ENCODE assay signal across 8 cellular contexts in the genomic region with DNA sequence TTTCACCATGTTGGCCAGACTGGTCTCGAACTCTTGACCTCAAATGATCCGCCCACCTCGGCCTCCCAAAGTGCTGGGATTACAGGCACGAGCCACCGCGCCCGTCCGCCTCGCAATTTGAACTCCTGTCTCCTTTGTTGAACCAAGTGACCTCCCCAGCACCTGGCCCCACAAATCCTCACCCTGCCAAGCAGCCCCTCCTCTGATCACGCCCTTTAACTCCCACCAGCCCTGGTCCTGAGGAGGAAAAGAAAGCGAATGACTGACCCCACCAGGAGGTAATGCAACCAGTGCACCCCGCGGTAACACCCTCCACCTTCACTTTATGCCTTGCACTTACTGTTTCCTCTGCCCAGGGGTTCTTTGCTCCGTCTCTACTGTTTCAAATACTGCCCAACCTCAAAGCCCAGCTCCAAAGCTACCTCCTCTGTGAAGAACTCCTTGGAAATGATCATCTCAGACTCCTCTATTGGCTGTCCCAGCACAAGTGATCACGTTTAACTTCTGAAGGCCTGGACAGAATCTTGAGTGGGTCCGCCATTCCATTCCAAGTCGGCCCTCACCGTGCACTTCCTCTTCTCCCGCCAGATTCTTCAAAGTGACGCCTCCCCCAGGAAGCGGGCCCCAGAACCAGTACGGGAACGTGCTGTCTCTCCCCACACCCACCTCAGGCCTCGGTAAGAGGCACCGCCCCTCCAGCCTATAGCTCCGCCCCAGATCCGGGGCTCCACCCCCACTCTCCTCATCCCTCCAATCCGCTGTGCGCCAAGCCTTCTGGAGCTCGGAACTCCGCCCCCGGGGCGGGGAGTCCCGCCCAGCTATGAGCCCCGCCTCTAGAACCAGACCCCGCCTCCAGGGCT. TPM values are rescaled to one million over a fixed set of nuclear protein-coding genes. Genes with fewer than 3 reads are reported as not detected.
DNase-seq lines count a peak whose midpoint lies in the region; ATAC-seq and TF ChIP-seq lines count a peak whose summit lies in the region.

No MANE protein-coding gene starts in this region.

- H3K9me3 ChIP-seq in Peyer's patch (no peaks in the 10 kb centered on the region), subcutaneous abdominal adipose tissue (ENCODE audit: control insufficient read depth in 5 of 5, low read length in 5 of 5) (no peaks in the 10 kb centered on the region)

- H3K27me3 ChIP-seq in Peyer's patch (no peaks in the 10 kb centered on the region), subcutaneous abdominal adipose tissue (ENCODE audit: control insufficient read depth in 5 of 5, insufficient read depth in 4 of 5, low read length in 5 of 5) (no peaks in the 10 kb centered on the region)

- ATAC-seq in GM18498 (IDR thresholded peaks at IDR 0.05; ENCODE audit: unreplicated experiment) = peak; percentile 62
- peak; percentile 76 for ATAC-seq in HG02981 (IDR thresholded peaks at IDR 0.05; ENCODE audit: unreplicated experiment)

- peak overlapping the region; percentile 27 for H3K27ac Mint-ChIP-seq in activated T-helper 1 cell treated with anti-CD3 and anti-CD28 coated beads, Interleukin-12 subunit alpha, Interleukin-12 subunit beta, Interleukin-2, Interleukin-4 antibody, amounts not matched to agents 30 ng/mL and 10 ng/mL and 1 ng/mL, durations not matched to agents 14 hours and 24 hours and 36 hours

- DNase-seq in Peyer's patch = peak; percentile 65 to 95 (median 93)
- DNase-seq in activated T-helper 1 cell treated with anti-CD3 and anti-CD28 coated beads, Interleukin-12 subunit alpha, Interleukin-12 subunit beta, Interleukin-2, Interleukin-4 antibody, amounts not matched to agents 30 ng/mL and 10 ng/mL and 1 ng/mL, durations not matched to agents 14 hours and 24 hours and 36 hours (ENCODE audit: low spot score) = peak; percentile 85
- DNase-seq in fibroblast of villous mesenchyme (ENCODE audit: low read depth) = peak; percentile 76
- peak in 45 of 56 donors; percentile 2 to 73 (median 25) for DNase-seq in nucleus accumbens (lab: John Stamatoyannopoulos, UW)
- no peak for DNase-seq in KG1 (lab: John Stamatoyannopoulos, UW)

- peak overlapping the region; percentile 62 for H3K4me3 Mint-ChIP-seq in activated T-helper 1 cell treated with anti-CD3 and anti-CD28 coated beads, Interleukin-12 subunit alpha, Interleukin-12 subunit beta, Interleukin-2, Interleukin-4 antibody, amounts not matched to agents 30 ng/mL and 10 ng/mL and 1 ng/mL, durations not matched to agents 14 hours and 24 hours and 36 hours

- H3K4me1 Mint-ChIP-seq in activated T-helper 1 cell treated with anti-CD3 and anti-CD28 coated beads, Interleukin-12 subunit alpha, Interleukin-12 subunit beta, Interleukin-2, Interleukin-4 antibody, amounts not matched to agents 30 ng/mL and 10 ng/mL and 1 ng/mL, durations not matched to agents 14 hours and 24 hours and 36 hours (ENCODE audit: low read depth) = peaks cover 11% of the 10 kb centered on the region

- no peak for TF ChIP-seq POLR2A in Peyer's patch (IDR thresholded peaks at IDR 0.05)

- H3K4me1 ChIP-seq in Peyer's patch (peaks cover 0 to 12% (median 2%) of the 10 kb centered on the region in 4 donors), subcutaneous abdominal adipose tissue (ENCODE audit: control insufficient read depth in 5 of 5, insufficient read depth in 5 of 5, low read length in 5 of 5) (peaks cover 0 to 10% (median 10%) of the 10 kb centered on the region in 5 donors)

- H3K4me3 ChIP-seq in Peyer's patch = peak overlapping the region in 3 of 4 donors; percentile 8 to 37 (median 33)
- peak overlapping the region; percentile 4 for H3K4me3 ChIP-seq in fibroblast of villous mesenchyme (ENCODE audit: low read depth, low read length)
- H3K4me3 ChIP-seq in subcutaneous abdominal adipose tissue (ENCODE audit: low read depth in 1 of 5, low read length in 5 of 5) = peak overlapping the region; percentile 19 to 65 (median 56)

- peaks cover 2% of the 10 kb centered on the region for H3K27me3 Mint-ChIP-seq in activated T-helper 1 cell treated with anti-CD3 and anti-CD28 coated beads, Interleukin-12 subunit alpha, Interleukin-12 subunit beta, Interleukin-2, Interleukin-4 antibody, amounts not matched to agents 30 ng/mL and 10 ng/mL and 1 ng/mL, durations not matched to agents 14 hours and 24 hours and 36 hours (ENCODE audit: insufficient read depth)

- intact Hi-C loops in activated T-helper 1 cell treated with anti-CD3 and anti-CD28 coated beads, Interleukin-12 subunit alpha, Interleukin-12 subunit beta, Interleukin-2, Interleukin-4 antibody, amounts not matched to agents 30 ng/mL and 10 ng/mL and 1 ng/mL, durations not matched to agents 14 hours and 24 hours and 36 hours (cut with micrococcal nuclease) = loop anchor here (1.0 kb wide), 3 partner anchors 9 to 57 kb away; partner anchors contain the start of gene RABEP2

- H3K9me3 Mint-ChIP-seq in activated T-helper 1 cell treated with anti-CD3 and anti-CD28 coated beads, Interleukin-12 subunit alpha, Interleukin-12 subunit beta, Interleukin-2, Interleukin-4 antibody, amounts not matched to agents 30 ng/mL and 10 ng/mL and 1 ng/mL, durations not matched to agents 14 hours and 24 hours and 36 hours = no peaks in the 10 kb centered on the region

- H3K27ac ChIP-seq in Peyer's patch = peak overlapping the region in 2 of 4 donors; percentile 13 to 38
- no peak overlapping the region for H3K27ac ChIP-seq in subcutaneous abdominal adipose tissue (ENCODE audit: low read depth, low read length)

- H3K36me3 Mint-ChIP-seq in activated T-helper 1 cell treated with anti-CD3 and anti-CD28 coated beads, Interleukin-12 subunit alpha, Interleukin-12 subunit beta, Interleukin-2, Interleukin-4 antibody, amounts not matched to agents 30 ng/mL and 10 ng/mL and 1 ng/mL, durations not matched to agents 14 hours and 24 hours and 36 hours (ENCODE audit: low read depth) = peaks cover 2% of the 10 kb centered on the region

- H3K9ac ChIP-seq in subcutaneous abdominal adipose tissue (ENCODE audit: low read length in 5 of 5) = peak overlapping the region in 3 of 5 donors; percentile 8 to 45 (median 34)

- no peak for TF ChIP-seq CTCF in Peyer's patch (IDR thresholded peaks at IDR 0.05)
- TF ChIP-seq CTCF in fibroblast of villous mesenchyme (IDR thresholded peaks at IDR 0.05; ENCODE audit: insufficient read depth, low read depth, low read length) = no peak

- H3K36me3 ChIP-seq in Peyer's patch = no peaks in the 10 kb centered on the region
- no peaks in the 10 kb centered on the region for H3K36me3 ChIP-seq in subcutaneous abdominal adipose tissue (ENCODE audit: control insufficient read depth in 5 of 5, insufficient read depth in 5 of 5, low read length in 5 of 5)

RNA-seq across cellular contexts. Expression of gene CD19, which starts 4.4 kb away (rescaled TPM):
- total RNA-seq in Peyer's patch (10 to 100 TPM in 1 of 4 donors, 1 to 10 TPM in 1, not detected in 2; 6.3 to 85.8 TPM), fibroblast of villous mesenchyme (not detected in 2 replicates)
- not detected in 2 replicates for total RNA-seq in activated T-helper 1 cell treated with anti-CD3 and anti-CD28 coated beads, Interleukin-12 subunit alpha, Interleukin-12 subunit beta, Interleukin-2, Interleukin-4 antibody, amounts not matched to agents 30 ng/mL and 10 ng/mL and 1 ng/mL, durations not matched to agents 14 hours and 24 hours and 36 hours

RNA-seq across cellular contexts. Expression of gene RABEP2, which starts 11.1 kb away (rescaled TPM):
- total RNA-seq in Peyer's patch (100 to 1,000 TPM in 3 of 4 donors, 10 to 100 TPM in 1; 70.6 to 394 (median 120) TPM), fibroblast of villous mesenchyme (29.4 and 35.4 TPM in 2 replicates)
- 18.3 and 21.1 TPM in 2 replicates for total RNA-seq in activated T-helper 1 cell treated with anti-CD3 and anti-CD28 coated beads, Interleukin-12 subunit alpha, Interleukin-12 subunit beta, Interleukin-2, Interleukin-4 antibody, amounts not matched to agents 30 ng/mL and 10 ng/mL and 1 ng/mL, durations not matched to agents 14 hours and 24 hours and 36 hours

RNA-seq across cellular contexts. Expression of gene NFATC2IP, which starts 14.6 kb away (rescaled TPM):
- total RNA-seq in Peyer's patch (10 to 100 TPM; 53.8 to 86.5 (median 79.6) TPM), fibroblast of villous mesenchyme (20.0 and 30.7 TPM in 2 replicates)
- 110 and 111 TPM in 2 replicates for total RNA-seq in activated T-helper 1 cell treated with anti-CD3 and anti-CD28 coated beads, Interleukin-12 subunit alpha, Interleukin-12 subunit beta, Interleukin-2, Interleukin-4 antibody, amounts not matched to agents 30 ng/mL and 10 ng/mL and 1 ng/mL, durations not matched to agents 14 hours and 24 hours and 36 hours

RNA-seq across cellular contexts. Expression of gene SPNS1, which starts 38.4 kb away (rescaled TPM):
- total RNA-seq in Peyer's patch = 10 to 100 TPM; 30.5 to 49.7 (median 36.3) TPM
- 21.2 and 26.9 TPM in 2 replicates for total RNA-seq in activated T-helper 1 cell treated with anti-CD3 and anti-CD28 coated beads, Interleukin-12 subunit alpha, Interleukin-12 subunit beta, Interleukin-2, Interleukin-4 antibody, amounts not matched to agents 30 ng/mL and 10 ng/mL and 1 ng/mL, durations not matched to agents 14 hours and 24 hours and 36 hours
- 33.2 and 34.5 TPM in 2 replicates for total RNA-seq in fibroblast of villous mesenchyme

RNA-seq across cellular contexts. Expression of gene LAT, which starts 48.7 kb away (rescaled TPM):
- total RNA-seq in Peyer's patch (10 to 100 TPM; 10.5 to 52.0 (median 15.9) TPM), fibroblast of villous mesenchyme (0.43 and 0.64 TPM in 2 replicates)
- total RNA-seq in activated T-helper 1 cell treated with anti-CD3 and anti-CD28 coated beads, Interleukin-12 subunit alpha, Interleukin-12 subunit beta, Interleukin-2, Interleukin-4 antibody, amounts not matched to agents 30 ng/mL and 10 ng/mL and 1 ng/mL, durations not matched to agents 14 hours and 24 hours and 36 hours = 230 and 234 TPM in 2 replicates

Comparison
In these comparisons a context has a peak if more than half of its experiments do, and no peak if none do; other contexts are left out.
1. H3K4me3 ChIP-seq: peak in every context shown above with its lines; median percentile 56 in subcutaneous abdominal adipose tissue; 33 in Peyer's patch; 4 in fibroblast of villous mesenchyme.